1 cellular context compared by ENCODE assay signal in the genomic region with DNA sequence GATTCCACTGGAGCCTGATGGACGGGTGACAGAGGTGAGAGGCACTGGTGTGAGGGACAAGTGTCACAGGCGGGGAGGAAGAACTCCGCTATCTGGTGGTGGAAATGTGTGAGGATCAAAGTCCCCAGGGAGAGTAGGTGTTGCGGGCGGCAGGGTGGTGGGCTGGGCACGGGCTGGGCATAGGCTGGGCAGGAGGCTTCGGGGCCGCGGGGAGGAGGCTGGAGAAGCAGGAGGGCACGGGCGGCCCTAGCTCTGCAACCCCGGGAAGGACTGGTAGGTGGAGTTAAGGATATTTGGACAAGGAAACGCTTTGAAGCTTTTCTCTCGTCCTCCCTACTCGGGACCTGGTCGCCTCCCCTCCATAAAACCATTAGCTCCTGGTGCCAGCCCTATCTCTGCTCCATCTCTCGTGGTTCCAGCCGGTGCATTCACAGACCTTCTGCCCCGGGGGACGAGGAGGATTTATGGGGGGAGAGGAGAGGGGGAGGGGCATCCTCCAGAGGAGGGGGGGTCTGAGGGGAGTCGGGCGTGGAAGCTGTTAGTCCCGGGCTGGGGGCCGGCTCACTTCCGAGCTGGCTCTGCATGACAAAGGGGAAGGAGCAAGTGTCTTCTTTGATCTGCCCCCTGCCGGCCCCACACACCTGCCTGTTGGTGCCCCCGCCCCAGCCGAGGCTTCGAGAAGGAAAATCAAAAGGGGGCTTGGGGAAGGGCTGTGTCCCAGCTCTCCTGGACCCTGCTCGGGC.
TF ChIP-seq lines count a peak whose summit lies in the region.

No MANE protein-coding gene starts in this region.

TF ChIP-seq in WTC11, 78 proteins besides CTCF, POLR2A, EP300 and RAD21 (continued from another document):
- TF ChIP-seq, protein P1, sequence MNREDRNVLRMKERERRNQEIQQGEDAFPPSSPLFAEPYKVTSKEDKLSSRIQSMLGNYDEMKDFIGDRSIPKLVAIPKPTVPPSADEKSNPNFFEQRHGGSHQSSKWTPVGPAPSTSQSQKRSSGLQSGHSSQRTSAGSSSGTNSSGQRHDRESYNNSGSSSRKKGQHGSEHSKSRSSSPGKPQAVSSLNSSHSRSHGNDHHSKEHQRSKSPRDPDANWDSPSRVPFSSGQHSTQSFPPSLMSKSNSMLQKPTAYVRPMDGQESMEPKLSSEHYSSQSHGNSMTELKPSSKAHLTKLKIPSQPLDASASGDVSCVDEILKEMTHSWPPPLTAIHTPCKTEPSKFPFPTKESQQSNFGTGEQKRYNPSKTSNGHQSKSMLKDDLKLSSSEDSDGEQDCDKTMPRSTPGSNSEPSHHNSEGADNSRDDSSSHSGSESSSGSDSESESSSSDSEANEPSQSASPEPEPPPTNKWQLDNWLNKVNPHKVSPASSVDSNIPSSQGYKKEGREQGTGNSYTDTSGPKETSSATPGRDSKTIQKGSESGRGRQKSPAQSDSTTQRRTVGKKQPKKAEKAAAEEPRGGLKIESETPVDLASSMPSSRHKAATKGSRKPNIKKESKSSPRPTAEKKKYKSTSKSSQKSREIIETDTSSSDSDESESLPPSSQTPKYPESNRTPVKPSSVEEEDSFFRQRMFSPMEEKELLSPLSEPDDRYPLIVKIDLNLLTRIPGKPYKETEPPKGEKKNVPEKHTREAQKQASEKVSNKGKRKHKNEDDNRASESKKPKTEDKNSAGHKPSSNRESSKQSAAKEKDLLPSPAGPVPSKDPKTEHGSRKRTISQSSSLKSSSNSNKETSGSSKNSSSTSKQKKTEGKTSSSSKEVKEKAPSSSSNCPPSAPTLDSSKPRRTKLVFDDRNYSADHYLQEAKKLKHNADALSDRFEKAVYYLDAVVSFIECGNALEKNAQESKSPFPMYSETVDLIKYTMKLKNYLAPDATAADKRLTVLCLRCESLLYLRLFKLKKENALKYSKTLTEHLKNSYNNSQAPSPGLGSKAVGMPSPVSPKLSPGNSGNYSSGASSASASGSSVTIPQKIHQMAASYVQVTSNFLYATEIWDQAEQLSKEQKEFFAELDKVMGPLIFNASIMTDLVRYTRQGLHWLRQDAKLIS (CRISPR knock-in tag; IDR thresholded peaks at IDR 0.05; ENCODE audit: borderline replicate concordance): no peak
